28 cellular contexts compared by ENCODE assay signal in genomic region chrX:125384843-125385242, GRCh38.
"Had no signal": no experiment of that assay in that cellular context is flagged by ENCODE, and none has a peak within 500 bp of the region (broad histone marks: within the 10 kb centered on the region; RNA-seq: fewer than 3 reads in every experiment).

No MANE protein-coding gene starts in this region.

- DNase-seq: hippocampal formation; kidney glomerular epithelial cell; left cardiac atrium; left ventricle myocardium inferior; naive thymus-derived CD8-positive, alpha-beta T cell; nucleus accumbens; pancreas; posterior cingulate gyrus; retina; right cardiac atrium; sigmoid colon; small intestine; spleen; stimulated activated CD4-positive, alpha-beta T cell treated with anti-CD3 and anti-CD28 coated beads, Interleukin-4, amount 100 ng/mL, for 24 hours; stimulated activated naive CD4-positive, alpha-beta T cell; tibial artery; trophoblast cell; upper lobe of right lung had no signal

- FAIRE-seq: keratinocyte, small intestine, urothelium cell line had no signal

- H3K4me1 ChIP-seq: left ventricle myocardium inferior, pancreas, prostate gland, sigmoid colon, spleen, suprapubic skin, tibial artery, upper lobe of right lung had no signal

- H3K36me3 Mint-ChIP-seq: memory B cell; naive thymus-derived CD8-positive, alpha-beta T cell; stimulated activated effector memory CD8-positive, alpha-beta T cell treated with anti-CD3 and anti-CD28 coated beads, Interleukin-12 subunit alpha, Interleukin-12 subunit beta, amount 100 ng/mL, for 72 hours had no signal

- H3K9me3 Mint-ChIP-seq: memory B cell; naive thymus-derived CD8-positive, alpha-beta T cell; stimulated activated effector memory CD8-positive, alpha-beta T cell treated with anti-CD3 and anti-CD28 coated beads, Interleukin-12 subunit alpha, Interleukin-12 subunit beta, amount 100 ng/mL, for 72 hours; stimulated activated naive CD8-positive, alpha-beta T cell treated with anti-CD3 and anti-CD28 coated beads, Interleukin-15, Interleukin-2, amounts not matched to agents 100 ng/mL and 50 ng/mL, for 24 hours had no signal

- H3K4me3 Mint-ChIP-seq: memory B cell; naive thymus-derived CD8-positive, alpha-beta T cell; nephron; neural crest cell; stimulated activated effector memory CD8-positive, alpha-beta T cell treated with anti-CD3 and anti-CD28 coated beads, Interleukin-12 subunit alpha, Interleukin-12 subunit beta, amount 100 ng/mL, for 72 hours; stimulated activated naive CD8-positive, alpha-beta T cell treated with anti-CD3 and anti-CD28 coated beads, Interleukin-15, Interleukin-2, amounts not matched to agents 100 ng/mL and 50 ng/mL, for 24 hours had no signal

- H3K4me3 ChIP-seq: left ventricle myocardium inferior, pancreas, prostate gland, sigmoid colon, spleen, suprapubic skin, thoracic aorta, tibial artery, upper lobe of right lung had no signal

- H3K27ac Mint-ChIP-seq: memory B cell; naive thymus-derived CD8-positive, alpha-beta T cell; nephron; stimulated activated effector memory CD8-positive, alpha-beta T cell treated with anti-CD3 and anti-CD28 coated beads, Interleukin-12 subunit alpha, Interleukin-12 subunit beta, amount 100 ng/mL, for 72 hours; stimulated activated naive CD8-positive, alpha-beta T cell treated with anti-CD3 and anti-CD28 coated beads, Interleukin-15, Interleukin-2, amounts not matched to agents 100 ng/mL and 50 ng/mL, for 24 hours had no signal

- ATAC-seq: left cardiac atrium; naive thymus-derived CD8-positive, alpha-beta T cell; pancreas; right cardiac atrium; stimulated activated effector memory CD8-positive, alpha-beta T cell treated with anti-CD3 and anti-CD28 coated beads, Interleukin-12 subunit alpha, Interleukin-12 subunit beta, amount 100 ng/mL, for 72 hours; upper lobe of right lung had no signal

- H3K27me3 ChIP-seq: sigmoid colon, spleen, suprapubic skin, tibial artery, upper lobe of right lung had no signal

- H3K27ac ChIP-seq: left ventricle myocardium inferior, pancreas, prostate gland, sigmoid colon, spleen, suprapubic skin, thoracic aorta, tibial artery, upper lobe of right lung had no signal

- H3K36me3 ChIP-seq: left ventricle myocardium inferior, pancreas, prostate gland, sigmoid colon, spleen, suprapubic skin, thoracic aorta, tibial artery, upper lobe of right lung had no signal

- H3K9me3 ChIP-seq: left ventricle myocardium inferior, pancreas, prostate gland, sigmoid colon, spleen, suprapubic skin, thoracic aorta, tibial artery, upper lobe of right lung had no signal

- H3K4me1 Mint-ChIP-seq: memory B cell; naive thymus-derived CD8-positive, alpha-beta T cell; nephron; neural crest cell; stimulated activated effector memory CD8-positive, alpha-beta T cell treated with anti-CD3 and anti-CD28 coated beads, Interleukin-12 subunit alpha, Interleukin-12 subunit beta, amount 100 ng/mL, for 72 hours had no signal
